In the genomic region with DNA sequence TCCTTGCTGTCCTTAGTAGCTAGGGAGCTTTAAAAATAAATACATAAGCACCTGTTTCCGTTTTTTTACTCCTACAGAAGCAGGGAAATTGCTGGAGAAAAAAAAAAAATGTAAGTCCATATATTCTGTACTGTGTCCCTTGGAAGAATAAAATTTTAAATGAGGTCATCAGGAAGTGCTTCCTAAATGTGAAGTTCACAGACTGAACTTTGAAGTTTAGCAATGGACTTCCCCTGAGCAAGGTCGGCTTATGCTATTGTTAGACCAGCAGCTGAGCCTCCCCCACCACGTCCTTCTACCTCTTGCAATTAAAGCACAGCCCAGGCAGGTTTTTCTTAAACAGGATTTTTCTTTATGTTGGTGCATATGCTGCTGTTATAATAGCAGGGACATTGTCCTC, we compare ENCODE assay signal across 12 cellular contexts. TPM values are rescaled to one million over a fixed set of nuclear protein-coding genes. Genes with fewer than 3 reads are reported as not detected.
DNase-seq lines count a peak whose midpoint lies in the region; ATAC-seq and TF ChIP-seq lines count a peak whose summit lies in the region.
"Had no signal": no experiment of that assay in that cellular context is flagged by ENCODE, and none has a peak within 500 bp of the region (broad histone marks: within the 10 kb centered on the region; RNA-seq: fewer than 3 reads in every experiment).

No MANE protein-coding gene starts in this region.

- peak overlapping the region; percentile 30 for H2AFZ ChIP-seq in ACC112 (ENCODE audit: low read length, unreplicated experiment)

- H3K27ac Mint-ChIP-seq in activated T-helper 17 cell treated with anti-CD3 and anti-CD28 coated beads, Interleukin-2, amount 50 U/mL, for 72 hours, result peak overlapping the region; percentile 9
- H3K27ac Mint-ChIP-seq in Calu3 (ENCODE audit: unreplicated experiment), result no peak overlapping the region
- H3K27ac Mint-ChIP-seq: CD4-positive, alpha-beta T cell had no signal

- H3K9me3 ChIP-seq in left lung, result no peaks in the 10 kb centered on the region
- H3K9me3 ChIP-seq: prostate gland, SK-N-SH had no signal

- no TSS peak for BruUV-seq in Calu3 (replicated peaks; lab: Mats Ljungman, UMichigan)

- H3K27ac ChIP-seq in ACC112 (ENCODE audit: low read depth, low read length) (peak overlapping the region; percentile 57), left lung (peak overlapping the region in 1 of 2 donors; percentile 26)

- peaks cover 37% of the 10 kb centered on the region for H3K4me1 Mint-ChIP-seq in activated T-helper 17 cell treated with anti-CD3 and anti-CD28 coated beads, Interleukin-2, amount 50 U/mL, for 72 hours
- H3K4me1 Mint-ChIP-seq in Calu3 (ENCODE audit: low read depth, unreplicated experiment), result peaks cover 38% of the 10 kb centered on the region

- in situ Hi-C loops in G401 (cut with HindIII; ENCODE audit: low sequenced_read_pairs), result no loop called here

- CTCF ChIA-PET in Calu3 (lab: Charles Lee), result interaction anchor here (0.6 to 1.1 kb wide), 3 partner anchors 37 to 303 kb away, joined by 3 to 4 read pairs (median 3); no protein-coding TSS in a partner anchor

- no peaks in the 10 kb centered on the region for H3K9me3 Mint-ChIP-seq in activated T-helper 17 cell treated with anti-CD3 and anti-CD28 coated beads, Interleukin-2, amount 50 U/mL, for 72 hours
- no peaks in the 10 kb centered on the region for H3K9me3 Mint-ChIP-seq in Calu3 (ENCODE audit: low read depth, unreplicated experiment)
- H3K9me3 Mint-ChIP-seq: activated T-cell treated with anti-CD3 and anti-CD28 coated beads, Interleukin-2, amount 50 U/mL, for 4 hours; CD4-positive, alpha-beta T cell had no signal

- intact Hi-C loops in left lung (cut with DNase I) (no loop called here), Calu3 (cut with micrococcal nuclease; ENCODE audit: unreplicated experiment) (no loop called here)

- H3K36me3 Mint-ChIP-seq in activated T-helper 17 cell treated with anti-CD3 and anti-CD28 coated beads, Interleukin-2, amount 50 U/mL, for 72 hours (ENCODE audit: low read depth), result no peaks in the 10 kb centered on the region
- H3K36me3 Mint-ChIP-seq in Calu3 (ENCODE audit: insufficient read depth, unreplicated experiment), result peaks cover 6% of the 10 kb centered on the region

- H3K4me1 ChIP-seq in ACC112 (ENCODE audit: control insufficient read depth, insufficient read depth, low read length, unreplicated experiment) (peaks cover 26% of the 10 kb centered on the region), left lung (peaks cover 6 to 46% of the 10 kb centered on the region in 2 donors)
- H3K4me1 ChIP-seq: prostate gland had no signal

- no peaks in the 10 kb centered on the region for H3K27me3 Mint-ChIP-seq in activated T-helper 17 cell treated with anti-CD3 and anti-CD28 coated beads, Interleukin-2, amount 50 U/mL, for 72 hours
- H3K27me3 Mint-ChIP-seq in Calu3 (ENCODE audit: unreplicated experiment), result no peaks in the 10 kb centered on the region
- H3K27me3 Mint-ChIP-seq: CD4-positive, alpha-beta T cell had no signal

- no peak for DNase-seq in left lung
- DNase-seq in NCI-H2227 treated with DMSO at 0.1 percent for 48 hours (lab: John Stamatoyannopoulos, UW), result no peak
- no peak for DNase-seq in G401 (ENCODE audit: low spot score)
- DNase-seq in Calu3, result no peak
- DNase-seq in stimulated activated CD8-positive, alpha-beta memory T cell treated with anti-CD3 and anti-CD28 coated beads, Interleukin-4, amount 100 ng/mL, for 48 hours, result no peak
- DNase-seq: activated T-cell treated with anti-CD3 and anti-CD28 coated beads, Interleukin-2, amount 50 U/mL, for 4 hours; CD4-positive, alpha-beta T cell; SK-N-SH had no signal

- no peaks in the 10 kb centered on the region for H3K36me3 ChIP-seq in ACC112 (ENCODE audit: insufficient read depth, low read length)
- no peaks in the 10 kb centered on the region for H3K36me3 ChIP-seq in left lung
- H3K36me3 ChIP-seq: prostate gland had no signal

- H3K27me3 ChIP-seq in ACC112 (ENCODE audit: insufficient read depth, low read length) (no peaks in the 10 kb centered on the region), left lung (no peaks in the 10 kb centered on the region)

- H3K4me3 ChIP-seq in ACC112 (ENCODE audit: low read depth, low read length), result no peak overlapping the region; the same call in 1 of the 2 replicates
- H3K4me3 ChIP-seq in left lung, result no peak overlapping the region
- H3K4me3 ChIP-seq: prostate gland had no signal

- ATAC-seq in HG02798 (IDR thresholded peaks at IDR 0.05; ENCODE audit: poor library complexity, unreplicated experiment) (peak; percentile 26), left lung (peak; percentile 8)
- no peak for ATAC-seq in activated T-helper 17 cell treated with anti-CD3 and anti-CD28 coated beads, Interleukin-2, amount 50 U/mL, for 72 hours (replicated peaks)

- peak overlapping the region; percentile 13 for H3K4me3 Mint-ChIP-seq in activated T-helper 17 cell treated with anti-CD3 and anti-CD28 coated beads, Interleukin-2, amount 50 U/mL, for 72 hours
- H3K4me3 Mint-ChIP-seq in Calu3 (ENCODE audit: low read depth, unreplicated experiment), result no peak overlapping the region
- H3K4me3 Mint-ChIP-seq: activated T-cell treated with anti-CD3 and anti-CD28 coated beads, Interleukin-2, amount 50 U/mL, for 4 hours; CD4-positive, alpha-beta T cell had no signal

- TF ChIP-seq CTCF in left lung (IDR thresholded peaks at IDR 0.05) (no peak), Calu3 (IDR thresholded peaks at IDR 0.05; ENCODE audit: unreplicated experiment) (no peak)

- no peaks in the 10 kb centered on the region for H3K79me2 ChIP-seq in ACC112 (ENCODE audit: control insufficient read depth, insufficient read depth, low read length, unreplicated experiment)

RNA-seq across cellular contexts. Expression of gene LIPC, which starts 26.3 kb away (rescaled TPM):
- total RNA-seq in activated T-helper 17 cell treated with anti-CD3 and anti-CD28 coated beads, Interleukin-2, amount 50 U/mL, for 72 hours, result under 1 TPM; 0.17 to 0.26 TPM
- total RNA-seq in left lung (under 1 TPM; 0.58 to 0.76 TPM), Calu3 (2022) (0.49 TPM in 1 of 2 replicates, not detected in the other)
- not detected in 2 replicates for total RNA-seq in G401 (2014; rRNA removed; shearing (Covaris generic))
